ENCODE assay signal across 1 cellular context in genomic region chr1:151988405-151988851, GRCh38.
A peak's percentile ranks its signal among the peaks of the same experiment; 100 is the strongest.
TF ChIP-seq lines count a peak whose summit lies in the region.

No MANE protein-coding gene starts in this region.

TF ChIP-seq in HEK293, 187 proteins besides CTCF, POLR2A, EP300 and RAD21 (continued from another document and continues in another):
- TF ChIP-seq ZSCAN18 (tag by site-specific recombination; IDR thresholded peaks at IDR 0.05) (no peak), ZNF701 (tag by site-specific recombination; IDR thresholded peaks at IDR 0.05) (no peak), ZFP41 (tag by site-specific recombination; IDR thresholded peaks at IDR 0.05; ENCODE audit: borderline replicate concordance) (no peak), ZBTB6 (tag by site-specific recombination; IDR thresholded peaks at IDR 0.05) (no peak), SETDB1 (IDR thresholded peaks at IDR 0.05; ENCODE audit: insufficient read length, low read length) (no peak), ZBTB1 (tag by site-specific recombination; IDR thresholded peaks at IDR 0.05) (peak; percentile 78; the same call in 1 of the 2 replicates), AEBP2 (tag by site-specific recombination; IDR thresholded peaks at IDR 0.05; ENCODE audit: borderline replicate concordance) (no peak), RBAK (tag by site-specific recombination; IDR thresholded peaks at IDR 0.05) (no peak), ZNF530 (tag by site-specific recombination; IDR thresholded peaks at IDR 0.05; ENCODE audit: low read depth) (no peak), ZNF302 (tag by site-specific recombination; IDR thresholded peaks at IDR 0.05; ENCODE audit: low read depth) (no peak), ZNF704 (tag by site-specific recombination; IDR thresholded peaks at IDR 0.05) (no peak), PRDM10 (tag by site-specific recombination; IDR thresholded peaks at IDR 0.05) (peak; percentile 77), ZNF354C (tag by site-specific recombination; IDR thresholded peaks at IDR 0.05; ENCODE audit: borderline replicate concordance, low read depth) (no peak), ZNF433 (tag by site-specific recombination; IDR thresholded peaks at IDR 0.05; ENCODE audit: low read depth) (no peak), FEZF1 (tag by site-specific recombination; IDR thresholded peaks at IDR 0.05) (peak; percentile 89), ZNF132 (tag by site-specific recombination; IDR thresholded peaks at IDR 0.05; ENCODE audit: borderline replicate concordance) (no peak), ZNF692 (tag by site-specific recombination; IDR thresholded peaks at IDR 0.05) (peak; percentile 85), ZFP3 (tag by site-specific recombination; IDR thresholded peaks at IDR 0.05; ENCODE audit: low read depth) (no peak), OVOL3 (tag by site-specific recombination; IDR thresholded peaks at IDR 0.05) (no peak), ZNF350 (tag by site-specific recombination; IDR thresholded peaks at IDR 0.05) (no peak), ZNF48 (tag by site-specific recombination; IDR thresholded peaks at IDR 0.05) (no peak), KLF7 (tag by site-specific recombination; IDR thresholded peaks at IDR 0.05; ENCODE audit: borderline replicate concordance) (peak; percentile 96; the same call in 1 of the 2 replicates), ZNF398 (tag by site-specific recombination; IDR thresholded peaks at IDR 0.05) (peak; percentile 65), ZNF274 (IDR thresholded peaks at IDR 0.05; ENCODE audit: low read length) (no peak), ZNF274 (tag by site-specific recombination; IDR thresholded peaks at IDR 0.05; ENCODE audit: borderline replicate concordance) (no peak), GLIS2 (tag by site-specific recombination; IDR thresholded peaks at IDR 0.05) (no peak), ZSCAN23 (tag by site-specific recombination; IDR thresholded peaks at IDR 0.05) (peak; percentile 90; the same call in 1 of the 2 replicates), ZNF792 (tag by site-specific recombination; IDR thresholded peaks at IDR 0.05) (no peak), HOXA7 (CRISPR knock-in tag; IDR thresholded peaks at IDR 0.05; ENCODE audit: borderline replicate concordance) (no peak), SP7 (tag by site-specific recombination; IDR thresholded peaks at IDR 0.05) (peak; percentile 100), IKZF3 (tag by site-specific recombination; IDR thresholded peaks at IDR 0.05) (peak; percentile 85), BCL6B (tag by site-specific recombination; IDR thresholded peaks at IDR 0.05) (peak; percentile 50; the same call in 1 of the 2 replicates), ZXDB (tag by site-specific recombination; IDR thresholded peaks at IDR 0.05) (peak; percentile 97), ZNF596 (tag by site-specific recombination; IDR thresholded peaks at IDR 0.05) (no peak), HOXC10 (CRISPR knock-in tag; IDR thresholded peaks at IDR 0.05) (no peak), ZNF561 (tag by site-specific recombination; IDR thresholded peaks at IDR 0.05; ENCODE audit: borderline replicate concordance) (peak; percentile 21; the same call in 1 of the 2 replicates), ZNF24 (tag by site-specific recombination; IDR thresholded peaks at IDR 0.05) (peak; percentile 95), ZNF585B (tag by site-specific recombination; IDR thresholded peaks at IDR 0.05) (no peak), ZNF239 (tag by site-specific recombination; IDR thresholded peaks at IDR 0.05) (no peak), ZNF488 (tag by site-specific recombination; IDR thresholded peaks at IDR 0.05) (no peak), ZNF660 (tag by site-specific recombination; IDR thresholded peaks at IDR 0.05) (peak; percentile 62; the same call in 1 of the 2 replicates), ZNF571 (tag by site-specific recombination; IDR thresholded peaks at IDR 0.05) (no peak), ZNF391 (tag by site-specific recombination; IDR thresholded peaks at IDR 0.05; ENCODE audit: borderline replicate concordance, low read depth) (0 out of 2 replicates have a peak, but pooled peaks have one; percentile 76), ZBTB44 (tag by site-specific recombination; IDR thresholded peaks at IDR 0.05) (peak; percentile 91), ZNF202 (tag by site-specific recombination; IDR thresholded peaks at IDR 0.05; ENCODE audit: borderline replicate concordance) (no peak), ZNF558 (tag by site-specific recombination; IDR thresholded peaks at IDR 0.05) (peak; percentile 77; the same call in 1 of the 2 replicates), ZNF654 (tag by site-specific recombination; IDR thresholded peaks at IDR 0.05; ENCODE audit: low read depth) (no peak), ZNF10 (tag by site-specific recombination; IDR thresholded peaks at IDR 0.05) (peak; percentile 70; the same call in 1 of the 2 replicates), ZFP37 (tag by site-specific recombination; IDR thresholded peaks at IDR 0.05) (no peak)
